1 cellular context compared by ENCODE assay signal in genomic region chr9:129259373-129259772, GRCh38.
TF ChIP-seq lines count a peak whose summit lies in the region.

No MANE protein-coding gene starts in this region.

TF ChIP-seq in GM23338, 12 proteins besides CTCF, POLR2A, EP300 and RAD21 (continued from another document):
- TF ChIP-seq REST (IDR thresholded peaks at IDR 0.05; ENCODE audit: unreplicated experiment): no peak
- no peak for TF ChIP-seq STAT1 (IDR thresholded peaks at IDR 0.05; ENCODE audit: unreplicated experiment)
- no peak for TF ChIP-seq JUNB (IDR thresholded peaks at IDR 0.05; ENCODE audit: unreplicated experiment)
